Comparison of ENCODE assay signal across 22 cellular contexts in the genomic region with DNA sequence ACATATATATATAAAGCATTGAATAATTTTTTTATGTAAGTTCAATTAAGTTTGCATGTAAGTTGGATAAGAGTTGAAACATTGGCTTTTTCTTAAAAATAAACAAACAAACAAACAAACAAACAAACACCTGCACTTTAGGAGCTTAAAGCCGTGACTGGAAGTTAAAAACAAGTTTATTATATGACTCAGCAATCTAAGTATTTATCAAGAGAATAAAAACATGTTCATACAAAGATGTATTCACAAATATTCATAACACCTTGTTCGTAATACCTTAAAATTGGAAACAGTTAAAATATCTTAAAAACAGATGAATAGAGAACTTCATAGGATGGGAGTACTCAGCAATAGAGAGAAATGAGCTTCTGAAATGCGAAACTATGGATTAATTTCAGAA.
A peak's percentile ranks its signal among the peaks of the same experiment; 100 is the strongest.
DNase-seq lines count a peak whose midpoint lies in the region; ATAC-seq, FAIRE-seq and TF ChIP-seq lines count a peak whose summit lies in the region.
"Had no signal": no experiment of that assay in that cellular context is flagged by ENCODE, and none has a peak within 500 bp of the region (broad histone marks: within the 10 kb centered on the region; RNA-seq: fewer than 3 reads in every experiment).

No MANE protein-coding gene starts in this region.

- ATAC-seq in A549 (no peak), K562 (no peak)
- no peak for ATAC-seq in stimulated activated naive B cell treated with anti-CD40 and anti-IgM and Interleukin-4, amounts not matched to agents 10 μg/mL and 1 μg/mL and 100 μg/mL, for 72 hours (replicated peaks)

- H3K4me2 ChIP-seq in A549: peak overlapping the region; percentile 87
- H3K4me2 ChIP-seq in K562 (ENCODE audit: insufficient read depth, low read length): no peak overlapping the region
- H3K4me2 ChIP-seq: BLaER1 had no signal

- CTCF ChIA-PET in A549 (lab: Yijun Ruan, JAX): interaction anchor here (0.9 to 2.5 kb wide), 8 partner anchors 9 to 233 kb away, joined by 3 to 9 read pairs (median 4); no protein-coding TSS in a partner anchor
- CTCF ChIA-PET in K562 (lab: Yijun Ruan, JAX; ENCODE audit: low intra/inter-chr PET ratio): no interaction called here

- TF ChIP-seq POLR2A in A549 (IDR thresholded peaks at IDR 0.05; ENCODE audit: low read length): no peak
- TF ChIP-seq POLR2A in K562 (conservative IDR thresholded peaks at IDR 0.05): no peak

- no peaks in the 10 kb centered on the region for H3K36me3 Mint-ChIP-seq in stimulated activated naive B cell treated with anti-CD40 and anti-IgM and Interleukin-4, amounts not matched to agents 10 μg/mL and 1 μg/mL and 100 μg/mL, for 72 hours
- H3K36me3 Mint-ChIP-seq: CD14-positive monocyte; CD4-positive, alpha-beta memory T cell; CD4-positive, CD25-positive, alpha-beta regulatory T cell; CD8-positive, alpha-beta memory T cell had no signal

- no peak overlapping the region for H3K9ac ChIP-seq in K562 (ENCODE audit: insufficient read depth in 1 of 2, low read depth in 2 of 2, low read length in 2 of 2)
- no peak overlapping the region for H3K9ac ChIP-seq in kidney (ENCODE audit: low read length in 2 of 2)
- H3K9ac ChIP-seq: BLaER1 had no signal

- no peaks in the 10 kb centered on the region for H3K9me1 ChIP-seq in K562 (ENCODE audit: control insufficient read depth, insufficient read depth, low read length)

- no peaks in the 10 kb centered on the region for H3K27me3 ChIP-seq in K562 (ENCODE audit: control insufficient read depth in 2 of 2, insufficient read depth in 2 of 2, low read length in 2 of 2)
- H3K27me3 ChIP-seq: BE2C, BLaER1 had no signal

- BruUV-seq in K562 (replicated peaks; lab: Mats Ljungman, UMichigan): no TSS peak

- TF ChIP-seq CTCF in A549 (IDR thresholded peaks at IDR 0.05) (no peak), K562 (IDR thresholded peaks at IDR 0.05 in 2 of 3, conservative IDR thresholded peaks at IDR 0.05 in 1 of 3; ENCODE audit: insufficient read depth in 2 of 3, low read depth in 1 of 3, low read length in 3 of 3) (no peak), kidney (IDR thresholded peaks at IDR 0.05; ENCODE audit: borderline replicate concordance, extremely low read depth, insufficient read depth) (no peak)

- intact Hi-C loops in K562 (cut with micrococcal nuclease) (no loop called here), kidney (cut with DNase I) (no loop called here)

- no peak for DNase-seq in A549 (ENCODE audit: low read depth in 1 of 2, low spot score in 1 of 2)
- no peak for DNase-seq in K562 (ENCODE audit: extremely low read depth in 1 of 4, low spot score in 3 of 4)
- no peak for DNase-seq in kidney
- no peak for DNase-seq in COR-L47 (lab: John Stamatoyannopoulos, UW)
- no peak for DNase-seq in H4 (ENCODE audit: low spot score)
- no peak for DNase-seq in stimulated activated naive B cell treated with anti-CD40 and anti-IgM and Interleukin-4, amounts not matched to agents 10 μg/mL and 1 μg/mL and 100 μg/mL, for 72 hours
- DNase-seq: ACHN; BE2C; C1 segment of cervical spinal cord; Caco-2; Calu3; CD4-positive, alpha-beta memory T cell; CD4-positive, CD25-positive, alpha-beta regulatory T cell; CD8-positive, alpha-beta memory T cell; DMS79 treated with DMSO at 0.1 percent for 48 hours; GF-D8 had no signal

- WGBS in A549 (ENCODE audit: missing lambda C conversion rate): 29% methylated on average over 3 of the region's 3 CpGs
- 63% methylated on average over 3 of the region's 3 CpGs for WGBS in K562 (ENCODE audit: insufficient coverage, low coverage, missing lambda C conversion rate)

- POLR2A ChIA-PET in A549 (lab: Yijun Ruan, JAX): interaction anchor here (0.8 to 0.9 kb wide), 2 partner anchors 40 to 86 kb away, joined by 3 read pairs; no protein-coding TSS in a partner anchor
- POLR2A ChIA-PET in K562 (lab: Yijun Ruan, JAX): interaction anchor here (0.5 kb wide), 1 partner anchor 1291 kb away, joined by 4 read pairs; no protein-coding TSS in a partner anchor

- H3K36me3 ChIP-seq in K562 (ENCODE audit: control insufficient read depth, insufficient read depth, low read length) (no peaks in the 10 kb centered on the region), kidney (ENCODE audit: control insufficient read depth in 1 of 2, insufficient read depth in 2 of 2, low read length in 2 of 2) (no peaks in the 10 kb centered on the region)
- H3K36me3 ChIP-seq: BE2C, BLaER1 had no signal

- H3K4me1 ChIP-seq in A549 (peaks cover 75% of the 10 kb centered on the region), K562 (replicated peaks in 1 of 2; ENCODE audit: control insufficient read depth in 2 of 2, insufficient read depth in 2 of 2, low read length in 2 of 2) (no peaks in the 10 kb centered on the region), kidney (ENCODE audit: control insufficient read depth in 1 of 2, insufficient read depth in 1 of 2, low read depth in 1 of 2, low read length in 2 of 2) (peaks cover 0 to 3% of the 10 kb centered on the region in 2 donors)
- H3K4me1 ChIP-seq: BE2C, BLaER1, Caco-2 had no signal

- H3K9me3 ChIP-seq in A549 (no peaks in the 10 kb centered on the region), K562 (replicated peaks; ENCODE audit: control insufficient read depth, insufficient read depth, low read depth, low read length) (no peaks in the 10 kb centered on the region), kidney (ENCODE audit: control insufficient read depth in 1 of 2, low read length in 2 of 2) (no peaks in the 10 kb centered on the region)
- H3K9me3 ChIP-seq: BE2C, BLaER1, Caco-2 had no signal

- in situ Hi-C loops in K562 (cut with MboI): no loop called here

- H3K27ac Mint-ChIP-seq in stimulated activated naive B cell treated with anti-CD40 and anti-IgM and Interleukin-4, amounts not matched to agents 10 μg/mL and 1 μg/mL and 100 μg/mL, for 72 hours: no peak overlapping the region
- H3K27ac Mint-ChIP-seq: CD14-positive monocyte; CD4-positive, alpha-beta memory T cell; CD8-positive, alpha-beta memory T cell had no signal

- H3K27ac ChIP-seq in A549 (peak overlapping the region in 1 of 2 experiments; percentile 88; a peak in 4 of 6 replicates), K562 (ENCODE audit: extremely low read depth, low read depth, low read length) (no peak overlapping the region), kidney (ENCODE audit: low read depth in 2 of 2, low read length in 2 of 2) (no peak overlapping the region)
- H3K27ac ChIP-seq: 22Rv1, BLaER1 had no signal

- H4K20me1 ChIP-seq in K562 (replicated peaks; ENCODE audit: control insufficient read depth, insufficient read depth, low read length): no peaks in the 10 kb centered on the region
- H4K20me1 ChIP-seq: BLaER1 had no signal

- no peak overlapping the region for H2AFZ ChIP-seq in K562 (ENCODE audit: low read depth, low read length)

- peaks cover 0 to 2% of the 10 kb centered on the region in 2 donors for H3K4me1 Mint-ChIP-seq in stimulated activated naive B cell treated with anti-CD40 and anti-IgM and Interleukin-4, amounts not matched to agents 10 μg/mL and 1 μg/mL and 100 μg/mL, for 72 hours

- H3K4me3 Mint-ChIP-seq in stimulated activated naive B cell treated with anti-CD40 and anti-IgM and Interleukin-4, amounts not matched to agents 10 μg/mL and 1 μg/mL and 100 μg/mL, for 72 hours: no peak overlapping the region
- H3K4me3 Mint-ChIP-seq: CD14-positive monocyte; CD4-positive, alpha-beta memory T cell; CD4-positive, CD25-positive, alpha-beta regulatory T cell; CD8-positive, alpha-beta memory T cell had no signal

- TF ChIP-seq RAD21 in A549 (conservative IDR thresholded peaks at IDR 0.05 in 1 of 2, IDR thresholded peaks at IDR 0.05 in 1 of 2): no peak
- TF ChIP-seq RAD21 in K562 (CRISPR knock-in tag; conservative IDR thresholded peaks at IDR 0.05 in 1 of 2, IDR thresholded peaks at IDR 0.05 in 1 of 2): no peak

- H3K79me2 ChIP-seq in K562 (ENCODE audit: control insufficient read depth, insufficient read depth, low read length): no peaks in the 10 kb centered on the region

- H3K9me3 Mint-ChIP-seq in stimulated activated naive B cell treated with anti-CD40 and anti-IgM and Interleukin-4, amounts not matched to agents 10 μg/mL and 1 μg/mL and 100 μg/mL, for 72 hours: no peaks in the 10 kb centered on the region
- H3K9me3 Mint-ChIP-seq: CD14-positive monocyte; CD4-positive, alpha-beta memory T cell; CD4-positive, CD25-positive, alpha-beta regulatory T cell; CD8-positive, alpha-beta memory T cell had no signal

- no peak overlapping the region; the same call in 2 of the 3 replicates for H3K4me3 ChIP-seq in A549
- H3K4me3 ChIP-seq in K562: no peak overlapping the region
- H3K4me3 ChIP-seq in kidney (ENCODE audit: low read length in 2 of 2): no peak overlapping the region
- H3K4me3 ChIP-seq: BLaER1 had no signal

- H3K27me3 Mint-ChIP-seq in stimulated activated naive B cell treated with anti-CD40 and anti-IgM and Interleukin-4, amounts not matched to agents 10 μg/mL and 1 μg/mL and 100 μg/mL, for 72 hours: peaks cover 0 to 7% of the 10 kb centered on the region in 2 donors

- FAIRE-seq in A549 (lab: Jason Lieb, UNC): no peak
- FAIRE-seq in K562 (lab: Jason Lieb, UNC): no peak
- peak; percentile 29 for FAIRE-seq in kidney (lab: Jason Lieb, UNC)
- FAIRE-seq: D721Med, G401.6, GM19239 had no signal

- TF ChIP-seq EP300 in A549 (IDR thresholded peaks at IDR 0.05): no peak
- no peak for TF ChIP-seq EP300 in K562 (IDR thresholded peaks at IDR 0.05; ENCODE audit: low read length)

TF ChIP-seq in A549, 52 proteins besides CTCF, POLR2A, EP300 and RAD21 (continues in another document):
- TF ChIP-seq HEYL (CRISPR knock-in tag; IDR thresholded peaks at IDR 0.05) (no peak), HOXA7 (CRISPR knock-in tag; IDR thresholded peaks at IDR 0.05) (no peak), POLR2AphosphoS2 (conservative IDR thresholded peaks at IDR 0.05; ENCODE audit: low read length) (no peak), NFE2L2 (conservative IDR thresholded peaks at IDR 0.05; ENCODE audit: low read length) (peak; percentile 50), RFX5 (IDR thresholded peaks at IDR 0.05) (no peak), SREBF2 (IDR thresholded peaks at IDR 0.05) (no peak), RCOR1 (IDR thresholded peaks at IDR 0.05; ENCODE audit: low read depth, low read length) (no peak), MAFK (IDR thresholded peaks at IDR 0.05; ENCODE audit: partially characterized antibody) (peak; percentile 89), ZC3H11A (IDR thresholded peaks at IDR 0.05) (no peak), ESRRA (IDR thresholded peaks at IDR 0.05; ENCODE audit: borderline replicate concordance, low read length) (no peak)

TF ChIP-seq in K562, 482 proteins besides CTCF, POLR2A, EP300 and RAD21:
- TF ChIP-seq CEBPG (CRISPR knock-in tag; IDR thresholded peaks at IDR 0.05) (no peak), CEBPG (tag; conservative IDR thresholded peaks at IDR 0.05 in 1 of 2, IDR thresholded peaks at IDR 0.05 in 1 of 2) (no peak), ZNF316 (IDR thresholded peaks at IDR 0.05) (peak; percentile 66), C11orf30 (IDR thresholded peaks at IDR 0.05; ENCODE audit: low read depth) (peak; percentile 43; the same call in 1 of the 2 replicates)
